1 cellular context compared by ENCODE assay signal in genomic region chr1:160342953-160343869, GRCh38.
A peak's percentile ranks its signal among the peaks of the same experiment; 100 is the strongest.
TF ChIP-seq lines count a peak whose summit lies in the region.

Gene COPA, minus strand, starts transcription at chr1:160343250. Its CDS starts 80 bp downstream, at chr1:160343170.
Gene NCSTN, plus strand, starts transcription at chr1:160343383. Its CDS starts 14 bp downstream, at chr1:160343397.

TF ChIP-seq in K562, 482 proteins besides CTCF, POLR2A, EP300 and RAD21 (continued from another document and continues in another):
- TF ChIP-seq HDAC1 (IDR thresholded peaks at IDR 0.05) (peak in 1 of 2 experiments; percentile 74; a peak in 3 of 4 replicates), KDM2B (CRISPR knock-in tag; IDR thresholded peaks at IDR 0.05) (no peak), LARP7 (IDR thresholded peaks at IDR 0.05) (peak; percentile 47; the same call in 1 of the 2 replicates), TBP (optimal IDR thresholded peaks at IDR 0.05; ENCODE audit: low read depth, low read length) (peak; percentile 94), TFAM (CRISPR knock-in tag; conservative IDR thresholded peaks at IDR 0.05) (no peak), STAT5A (IDR thresholded peaks at IDR 0.05; ENCODE audit: borderline replicate concordance, low read length) (no peak; the same call in 1 of the 2 replicates), NR2C1 (IDR thresholded peaks at IDR 0.05) (peak; percentile 75), NR2C1 (tag; IDR thresholded peaks at IDR 0.05) (peak; percentile 63), SMARCA5 (IDR thresholded peaks at IDR 0.05) (peak; percentile 36; the same call in 1 of the 2 replicates), NCOA6 (IDR thresholded peaks at IDR 0.05) (no peak), DIDO1 (tag; IDR thresholded peaks at IDR 0.05; ENCODE audit: low read depth) (peak; percentile 79), STAT6 (CRISPR knock-in tag; IDR thresholded peaks at IDR 0.05) (no peak), DEAF1 (CRISPR knock-in tag; IDR thresholded peaks at IDR 0.05) (no peak), U2AF1 (optimal IDR thresholded peaks at IDR 0.05; ENCODE audit: low read depth, low read length) (no peak), DPF2 (IDR thresholded peaks at IDR 0.05) (peak; percentile 28; the same call in 1 of the 2 replicates), ZBTB12 (CRISPR knock-in tag; IDR thresholded peaks at IDR 0.05) (peak; percentile 36; the same call in 1 of the 2 replicates), MEIS2 (IDR thresholded peaks at IDR 0.05; ENCODE audit: partially characterized antibody) (peak; percentile 40), ZNF143 (CRISPR knock-in tag; IDR thresholded peaks at IDR 0.05) (0 out of 2 replicates have a peak, but pooled peaks have one; percentile 26), RNF2 (IDR thresholded peaks at IDR 0.05) (no peak; the same call in 1 of the 2 replicates), HDAC2 (IDR thresholded peaks at IDR 0.05) (no peak; the same call in 1 of the 2 replicates), LCOR (CRISPR knock-in tag; IDR thresholded peaks at IDR 0.05) (peak; percentile 47), MCM7 (IDR thresholded peaks at IDR 0.05) (no peak), MTA3 (IDR thresholded peaks at IDR 0.05; ENCODE audit: borderline replicate concordance) (peak; percentile 85; the same call in 1 of the 2 replicates), L3MBTL2 (IDR thresholded peaks at IDR 0.05) (peak; percentile 59), POLR3A (IDR thresholded peaks at IDR 0.05; ENCODE audit: borderline replicate concordance, extremely low read depth, insufficient read depth, insufficient read length) (no peak), FOXK2 (conservative IDR thresholded peaks at IDR 0.05 in 1 of 2, IDR thresholded peaks at IDR 0.05 in 1 of 2; ENCODE audit: low read depth in 2 of 2) (peak; percentile 49 to 56; a peak in 2 of 4 replicates), PURB (CRISPR knock-in tag; IDR thresholded peaks at IDR 0.05; ENCODE audit: low read depth) (no peak), ZNF764 (CRISPR knock-in tag; IDR thresholded peaks at IDR 0.05; ENCODE audit: low read depth) (no peak), HMG20A (CRISPR knock-in tag; conservative IDR thresholded peaks at IDR 0.05) (no peak), ZNF217 (CRISPR knock-in tag; IDR thresholded peaks at IDR 0.05) (no peak), ZNF282 (CRISPR knock-in tag; IDR thresholded peaks at IDR 0.05) (no peak), ATF1 (CRISPR knock-in tag; IDR thresholded peaks at IDR 0.05) (no peak; the same call in 1 of the 2 replicates), ATF1 (tag; IDR thresholded peaks at IDR 0.05) (peak; percentile 91), ZNF23 (CRISPR knock-in tag; IDR thresholded peaks at IDR 0.05) (no peak)
- TF ChIP-seq, protein P1, sequence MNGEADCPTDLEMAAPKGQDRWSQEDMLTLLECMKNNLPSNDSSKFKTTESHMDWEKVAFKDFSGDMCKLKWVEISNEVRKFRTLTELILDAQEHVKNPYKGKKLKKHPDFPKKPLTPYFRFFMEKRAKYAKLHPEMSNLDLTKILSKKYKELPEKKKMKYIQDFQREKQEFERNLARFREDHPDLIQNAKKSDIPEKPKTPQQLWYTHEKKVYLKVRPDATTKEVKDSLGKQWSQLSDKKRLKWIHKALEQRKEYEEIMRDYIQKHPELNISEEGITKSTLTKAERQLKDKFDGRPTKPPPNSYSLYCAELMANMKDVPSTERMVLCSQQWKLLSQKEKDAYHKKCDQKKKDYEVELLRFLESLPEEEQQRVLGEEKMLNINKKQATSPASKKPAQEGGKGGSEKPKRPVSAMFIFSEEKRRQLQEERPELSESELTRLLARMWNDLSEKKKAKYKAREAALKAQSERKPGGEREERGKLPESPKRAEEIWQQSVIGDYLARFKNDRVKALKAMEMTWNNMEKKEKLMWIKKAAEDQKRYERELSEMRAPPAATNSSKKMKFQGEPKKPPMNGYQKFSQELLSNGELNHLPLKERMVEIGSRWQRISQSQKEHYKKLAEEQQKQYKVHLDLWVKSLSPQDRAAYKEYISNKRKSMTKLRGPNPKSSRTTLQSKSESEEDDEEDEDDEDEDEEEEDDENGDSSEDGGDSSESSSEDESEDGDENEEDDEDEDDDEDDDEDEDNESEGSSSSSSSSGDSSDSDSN (IDR thresholded peaks at IDR 0.05; ENCODE audit: borderline replicate concordance in 1 of 2, low read depth in 2 of 2, low read length in 2 of 2), result peak; percentile 30 to 63; a peak in 2 of 4 replicates
- TF ChIP-seq, protein P2, sequence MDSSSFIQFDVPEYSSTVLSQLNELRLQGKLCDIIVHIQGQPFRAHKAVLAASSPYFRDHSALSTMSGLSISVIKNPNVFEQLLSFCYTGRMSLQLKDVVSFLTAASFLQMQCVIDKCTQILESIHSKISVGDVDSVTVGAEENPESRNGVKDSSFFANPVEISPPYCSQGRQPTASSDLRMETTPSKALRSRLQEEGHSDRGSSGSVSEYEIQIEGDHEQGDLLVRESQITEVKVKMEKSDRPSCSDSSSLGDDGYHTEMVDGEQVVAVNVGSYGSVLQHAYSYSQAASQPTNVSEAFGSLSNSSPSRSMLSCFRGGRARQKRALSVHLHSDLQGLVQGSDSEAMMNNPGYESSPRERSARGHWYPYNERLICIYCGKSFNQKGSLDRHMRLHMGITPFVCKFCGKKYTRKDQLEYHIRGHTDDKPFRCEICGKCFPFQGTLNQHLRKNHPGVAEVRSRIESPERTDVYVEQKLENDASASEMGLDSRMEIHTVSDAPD (CRISPR knock-in tag; IDR thresholded peaks at IDR 0.05), result no peak
- TF ChIP-seq, protein P3, sequence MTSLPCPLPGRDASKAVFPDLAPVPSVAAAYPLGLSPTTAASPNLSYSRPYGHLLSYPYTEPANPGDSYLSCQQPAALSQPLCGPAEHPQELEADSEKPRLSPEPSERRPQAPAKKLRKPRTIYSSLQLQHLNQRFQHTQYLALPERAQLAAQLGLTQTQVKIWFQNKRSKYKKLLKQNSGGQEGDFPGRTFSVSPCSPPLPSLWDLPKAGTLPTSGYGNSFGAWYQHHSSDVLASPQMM (CRISPR knock-in tag; IDR thresholded peaks at IDR 0.05), result no peak
- TF ChIP-seq, protein P4, sequence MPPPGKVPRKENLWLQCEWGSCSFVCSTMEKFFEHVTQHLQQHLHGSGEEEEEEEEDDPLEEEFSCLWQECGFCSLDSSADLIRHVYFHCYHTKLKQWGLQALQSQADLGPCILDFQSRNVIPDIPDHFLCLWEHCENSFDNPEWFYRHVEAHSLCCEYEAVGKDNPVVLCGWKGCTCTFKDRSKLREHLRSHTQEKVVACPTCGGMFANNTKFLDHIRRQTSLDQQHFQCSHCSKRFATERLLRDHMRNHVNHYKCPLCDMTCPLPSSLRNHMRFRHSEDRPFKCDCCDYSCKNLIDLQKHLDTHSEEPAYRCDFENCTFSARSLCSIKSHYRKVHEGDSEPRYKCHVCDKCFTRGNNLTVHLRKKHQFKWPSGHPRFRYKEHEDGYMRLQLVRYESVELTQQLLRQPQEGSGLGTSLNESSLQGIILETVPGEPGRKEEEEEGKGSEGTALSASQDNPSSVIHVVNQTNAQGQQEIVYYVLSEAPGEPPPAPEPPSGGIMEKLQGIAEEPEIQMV (tag; conservative IDR thresholded peaks at IDR 0.05; ENCODE audit: low read depth), result peak; percentile 73; the same call in 1 of the 2 replicates
- TF ChIP-seq, protein P5, sequence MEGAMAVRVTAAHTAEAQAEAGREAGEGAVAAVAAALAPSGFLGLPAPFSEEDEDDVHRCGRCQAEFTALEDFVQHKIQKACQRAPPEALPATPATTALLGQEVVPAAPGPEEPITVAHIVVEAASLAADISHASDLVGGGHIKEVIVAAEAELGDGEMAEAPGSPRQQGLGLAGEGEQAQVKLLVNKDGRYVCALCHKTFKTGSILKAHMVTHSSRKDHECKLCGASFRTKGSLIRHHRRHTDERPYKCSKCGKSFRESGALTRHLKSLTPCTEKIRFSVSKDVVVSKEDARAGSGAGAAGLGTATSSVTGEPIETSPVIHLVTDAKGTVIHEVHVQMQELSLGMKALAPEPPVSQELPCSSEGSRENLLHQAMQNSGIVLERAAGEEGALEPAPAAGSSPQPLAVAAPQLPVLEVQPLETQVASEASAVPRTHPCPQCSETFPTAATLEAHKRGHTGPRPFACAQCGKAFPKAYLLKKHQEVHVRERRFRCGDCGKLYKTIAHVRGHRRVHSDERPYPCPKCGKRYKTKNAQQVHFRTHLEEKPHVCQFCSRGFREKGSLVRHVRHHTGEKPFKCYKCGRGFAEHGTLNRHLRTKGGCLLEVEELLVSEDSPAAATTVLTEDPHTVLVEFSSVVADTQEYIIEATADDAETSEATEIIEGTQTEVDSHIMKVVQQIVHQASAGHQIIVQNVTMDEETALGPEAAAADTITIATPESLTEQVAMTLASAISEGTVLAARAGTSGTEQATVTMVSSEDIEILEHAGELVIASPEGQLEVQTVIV (CRISPR knock-in tag; IDR thresholded peaks at IDR 0.05; ENCODE audit: borderline replicate concordance), result no peak
- TF ChIP-seq, protein P6, sequence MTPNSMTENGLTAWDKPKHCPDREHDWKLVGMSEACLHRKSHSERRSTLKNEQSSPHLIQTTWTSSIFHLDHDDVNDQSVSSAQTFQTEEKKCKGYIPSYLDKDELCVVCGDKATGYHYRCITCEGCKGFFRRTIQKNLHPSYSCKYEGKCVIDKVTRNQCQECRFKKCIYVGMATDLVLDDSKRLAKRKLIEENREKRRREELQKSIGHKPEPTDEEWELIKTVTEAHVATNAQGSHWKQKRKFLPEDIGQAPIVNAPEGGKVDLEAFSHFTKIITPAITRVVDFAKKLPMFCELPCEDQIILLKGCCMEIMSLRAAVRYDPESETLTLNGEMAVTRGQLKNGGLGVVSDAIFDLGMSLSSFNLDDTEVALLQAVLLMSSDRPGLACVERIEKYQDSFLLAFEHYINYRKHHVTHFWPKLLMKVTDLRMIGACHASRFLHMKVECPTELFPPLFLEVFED (CRISPR knock-in tag; conservative IDR thresholded peaks at IDR 0.05), result 0 out of 2 replicates have a peak, but pooled peaks have one; percentile 27
- TF ChIP-seq, protein P7, sequence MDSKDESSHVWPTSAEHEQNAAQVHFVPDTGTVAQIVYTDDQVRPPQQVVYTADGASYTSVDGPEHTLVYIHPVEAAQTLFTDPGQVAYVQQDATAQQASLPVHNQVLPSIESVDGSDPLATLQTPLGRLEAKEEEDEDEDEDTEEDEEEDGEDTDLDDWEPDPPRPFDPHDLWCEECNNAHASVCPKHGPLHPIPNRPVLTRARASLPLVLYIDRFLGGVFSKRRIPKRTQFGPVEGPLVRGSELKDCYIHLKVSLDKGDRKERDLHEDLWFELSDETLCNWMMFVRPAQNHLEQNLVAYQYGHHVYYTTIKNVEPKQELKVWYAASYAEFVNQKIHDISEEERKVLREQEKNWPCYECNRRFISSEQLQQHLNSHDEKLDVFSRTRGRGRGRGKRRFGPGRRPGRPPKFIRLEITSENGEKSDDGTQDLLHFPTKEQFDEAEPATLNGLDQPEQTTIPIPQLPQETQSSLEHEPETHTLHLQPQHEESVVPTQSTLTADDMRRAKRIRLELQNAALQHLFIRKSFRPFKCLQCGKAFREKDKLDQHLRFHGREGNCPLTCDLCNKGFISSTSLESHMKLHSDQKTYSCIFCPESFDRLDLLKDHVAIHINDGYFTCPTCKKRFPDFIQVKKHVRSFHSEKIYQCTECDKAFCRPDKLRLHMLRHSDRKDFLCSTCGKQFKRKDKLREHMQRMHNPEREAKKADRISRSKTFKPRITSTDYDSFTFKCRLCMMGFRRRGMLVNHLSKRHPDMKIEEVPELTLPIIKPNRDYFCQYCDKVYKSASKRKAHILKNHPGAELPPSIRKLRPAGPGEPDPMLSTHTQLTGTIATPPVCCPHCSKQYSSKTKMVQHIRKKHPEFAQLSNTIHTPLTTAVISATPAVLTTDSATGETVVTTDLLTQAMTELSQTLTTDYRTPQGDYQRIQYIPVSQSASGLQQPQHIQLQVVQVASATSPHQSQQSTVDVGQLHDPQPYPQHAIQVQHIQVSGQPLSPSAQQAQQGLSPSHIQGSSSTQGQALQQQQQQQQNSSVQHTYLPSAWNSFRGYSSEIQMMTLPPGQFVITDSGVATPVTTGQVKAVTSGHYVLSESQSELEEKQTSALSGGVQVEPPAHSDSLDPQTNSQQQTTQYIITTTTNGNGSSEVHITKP (IDR thresholded peaks at IDR 0.05; ENCODE audit: partially characterized antibody), result peak; percentile 80
